Comparison of ENCODE assay signal across 1 cellular context in the genomic region with DNA sequence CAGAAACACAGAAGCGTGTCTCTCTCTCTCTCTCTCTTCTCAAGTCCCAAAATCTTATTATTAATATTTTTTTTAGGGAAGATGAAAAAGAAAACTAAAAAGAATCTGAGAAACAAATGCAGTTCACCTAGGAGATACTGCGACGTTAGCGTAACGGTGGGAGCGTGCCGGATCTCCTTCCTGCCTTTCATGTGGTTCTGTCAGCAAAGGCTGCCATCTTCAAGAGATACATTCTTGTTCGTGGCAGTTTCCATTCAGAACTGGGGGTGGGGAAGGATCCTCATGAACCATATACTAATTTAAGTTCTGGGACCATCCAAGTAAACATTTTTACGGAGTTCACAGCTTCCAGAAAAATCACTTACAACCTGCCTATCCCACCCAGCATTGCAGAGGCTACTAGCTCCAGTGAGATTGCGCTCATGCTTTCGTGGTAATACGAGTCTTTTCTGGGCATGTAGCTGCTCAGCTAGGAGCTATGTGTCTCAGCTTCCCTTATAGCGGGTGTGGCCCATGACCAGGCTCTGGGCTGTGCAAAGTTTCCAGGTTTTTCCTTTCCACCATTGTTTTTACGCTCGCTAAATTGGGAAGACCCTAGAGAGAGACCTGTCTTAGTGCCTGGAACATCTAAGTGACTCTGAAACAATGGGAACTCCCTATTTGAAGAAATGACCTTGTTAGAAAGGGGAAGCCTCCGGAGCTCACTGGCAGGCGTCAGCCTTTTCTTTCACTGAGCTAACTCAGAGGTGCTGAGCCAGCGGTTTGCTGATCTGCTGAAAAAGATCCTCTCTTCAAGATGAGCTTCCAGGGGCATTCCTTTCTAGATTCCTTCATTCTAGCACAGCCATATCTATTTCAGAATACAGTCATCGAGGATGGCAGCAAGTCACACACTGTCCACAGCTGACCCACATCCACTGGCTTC.
TF ChIP-seq lines count a peak whose summit lies in the region.

No MANE protein-coding gene starts in this region.

TF ChIP-seq in SK-N-SH, 30 proteins besides CTCF, POLR2A, EP300 and RAD21 (continued from another document):
- no peak for TF ChIP-seq EZH2phosphoT487 (IDR thresholded peaks at IDR 0.05; ENCODE audit: borderline replicate concordance, low read depth)
